ENCODE assay signal across 3 cellular contexts in the genomic region with DNA sequence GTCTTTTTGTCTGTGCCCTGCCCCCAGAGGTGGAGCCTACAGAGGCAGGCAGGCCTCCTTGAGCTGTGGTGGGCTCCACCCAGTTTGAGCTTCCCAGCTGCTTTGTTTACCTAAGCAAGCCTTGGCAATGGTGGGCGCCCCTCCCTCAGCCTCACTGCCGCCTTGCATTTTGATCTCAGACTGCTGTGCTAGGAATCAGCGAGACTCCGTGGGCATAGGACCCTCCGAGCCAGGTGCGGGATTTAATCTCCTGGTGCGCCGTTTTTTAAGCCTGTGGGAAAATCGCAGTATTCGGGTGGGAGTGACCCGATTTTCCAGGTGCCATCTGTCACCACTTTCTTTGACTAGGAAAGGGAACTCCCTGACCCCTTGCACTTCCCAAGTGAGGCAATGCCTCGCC.
DNase-seq lines count a peak whose midpoint lies in the region.
"Not testable (repeated sequence)": the region's sequence is repeated elsewhere in the genome, so short reads cannot be mapped to it uniquely, and the experiment has no call there.

No MANE protein-coding gene starts in this region.

- not testable (repeated sequence) for H3K36me3 ChIP-seq in H7 (replicated peaks; ENCODE audit: control insufficient read depth, insufficient read depth, low read length); HUES6 (ENCODE audit: control insufficient read depth, insufficient read depth, low read length)

- DNase-seq in H7, result not testable (repeated sequence)
- peak; percentile 72 for DNase-seq in posterior vena cava (ENCODE audit: low spot score)

- H3K27ac ChIP-seq in HUES6 (ENCODE audit: low read depth, low read length), result not testable (repeated sequence)

- not testable (repeated sequence) for H3K9me3 ChIP-seq in HUES6 (ENCODE audit: control insufficient read depth, insufficient read depth, low read depth, low read length)

- H3K9ac ChIP-seq in HUES6 (ENCODE audit: low read length), result not testable (repeated sequence)

- H3K4me3 ChIP-seq in H7 (ENCODE audit: insufficient read depth, low read depth, low read length) (peak overlapping the region; percentile 27; the same call in 1 of the 2 replicates), HUES6 (ENCODE audit: low read depth, low read length) (peak overlapping the region; percentile 30; the same call in 1 of the 2 replicates)

- intact Hi-C loops in posterior vena cava (cut with DNase I), result not testable (repeated sequence)

- not testable (repeated sequence) for H3K27me3 ChIP-seq in H7 (ENCODE audit: control insufficient read depth, insufficient read depth, low read length); HUES6 (ENCODE audit: control insufficient read depth, insufficient read depth, low read length)

- not testable (repeated sequence) for H3K4me1 ChIP-seq in HUES6 (ENCODE audit: control insufficient read depth, insufficient read depth, low read length)
